18 cellular contexts compared by ENCODE assay signal in genomic region chr1:58870298-58870676, GRCh38.
DNase-seq lines count a peak whose midpoint lies in the region; ATAC-seq lines count a peak whose summit lies in the region.
"Had no signal": no experiment of that assay in that cellular context is flagged by ENCODE, and none has a peak within 500 bp of the region (broad histone marks: within the 10 kb centered on the region; RNA-seq: fewer than 3 reads in every experiment).

No MANE protein-coding gene starts in this region.

- H3K36me3 Mint-ChIP-seq in activated T-cell treated with anti-CD3 and anti-CD28 coated beads, Interleukin-2, amount 50 U/mL, for 4 hours (ENCODE audit: insufficient read depth), result peaks cover 2% of the 10 kb centered on the region

- H3K36me3 ChIP-seq in SJCRH30 (no peaks in the 10 kb centered on the region), mucosa of rectum (ENCODE audit: control insufficient read depth in 2 of 2, insufficient read depth in 2 of 2, low read length in 2 of 2) (no peaks in the 10 kb centered on the region)
- H3K36me3 ChIP-seq: adrenal gland, tibial artery had no signal

- no peaks in the 10 kb centered on the region for H3K4me1 Mint-ChIP-seq in activated T-cell treated with anti-CD3 and anti-CD28 coated beads, Interleukin-2, amount 50 U/mL, for 4 hours (ENCODE audit: low read depth)
- H3K4me1 Mint-ChIP-seq: CD14-positive monocyte had no signal

- H3K4me1 ChIP-seq in SJCRH30 (peaks cover 46% of the 10 kb centered on the region), mucosa of rectum (ENCODE audit: control insufficient read depth in 2 of 2, insufficient read depth in 2 of 2, low read length in 2 of 2) (peaks cover 8 to 22% of the 10 kb centered on the region in 2 donors)

- H3K27me3 ChIP-seq in SJCRH30 (no peaks in the 10 kb centered on the region), mucosa of rectum (ENCODE audit: control insufficient read depth in 2 of 2, insufficient read depth in 2 of 2, low read length in 2 of 2) (no peaks in the 10 kb centered on the region)
- H3K27me3 ChIP-seq: adrenal gland, tibial artery had no signal

- peak; percentile 55 for ATAC-seq in GM18868 (IDR thresholded peaks at IDR 0.05; ENCODE audit: unreplicated experiment)
- no peak for ATAC-seq in activated T-cell treated with anti-CD3 and anti-CD28 coated beads, Interleukin-2, amount 50 U/mL, for 4 hours
- ATAC-seq in HG03159 (IDR thresholded peaks at IDR 0.05; ENCODE audit: unreplicated experiment), result no peak
- no peak for ATAC-seq in HG03571 (IDR thresholded peaks at IDR 0.05; ENCODE audit: unreplicated experiment)

- no peak overlapping the region for H3K9ac ChIP-seq in mucosa of rectum (ENCODE audit: low read depth in 1 of 2, low read length in 2 of 2)

- H3K4me3 Mint-ChIP-seq in activated T-cell treated with anti-CD3 and anti-CD28 coated beads, Interleukin-2, amount 50 U/mL, for 4 hours, result no peak overlapping the region
- H3K4me3 Mint-ChIP-seq: CD14-positive monocyte, naive B cell had no signal

- H3K9me3 ChIP-seq in SJCRH30 (replicated peaks) (no peaks in the 10 kb centered on the region), mucosa of rectum (ENCODE audit: control insufficient read depth in 2 of 2, low read length in 2 of 2) (no peaks in the 10 kb centered on the region)
- H3K9me3 ChIP-seq: adrenal gland, tibial artery had no signal

- peaks cover 2% of the 10 kb centered on the region for H3K27me3 Mint-ChIP-seq in activated T-cell treated with anti-CD3 and anti-CD28 coated beads, Interleukin-2, amount 50 U/mL, for 4 hours (ENCODE audit: low read depth)
- H3K27me3 Mint-ChIP-seq: naive B cell had no signal

- H3K9me3 Mint-ChIP-seq in activated T-cell treated with anti-CD3 and anti-CD28 coated beads, Interleukin-2, amount 50 U/mL, for 4 hours, result no peaks in the 10 kb centered on the region
- H3K9me3 Mint-ChIP-seq: naive B cell had no signal

- H3K27ac ChIP-seq in SJCRH30 (no peak overlapping the region), mucosa of rectum (ENCODE audit: low read depth in 2 of 2, low read length in 2 of 2) (peak overlapping the region; percentile 44 to 77)
- H3K27ac ChIP-seq: adrenal gland, skin epidermis, tibial artery had no signal

- H3K4me3 ChIP-seq in SJCRH30 (no peak overlapping the region), mucosa of rectum (ENCODE audit: low read length in 2 of 2) (no peak overlapping the region)
- H3K4me3 ChIP-seq: adrenal gland, skin epidermis, tibial artery had no signal

- peak; percentile 99 for DNase-seq in NCI-H2029 treated with DMSO at 0.1 percent for 48 hours (lab: John Stamatoyannopoulos, UW)
- DNase-seq in SJCRH30, result peak; percentile 42 to 63
- DNase-seq in NCI-H187 treated with DMSO at 0.1 percent for 48 hours (lab: John Stamatoyannopoulos, UW), result no peak
- DNase-seq in activated T-cell treated with anti-CD3 and anti-CD28 coated beads, Interleukin-2, amount 50 U/mL, for 4 hours, result no peak
- DNase-seq: activated CD8-positive, alpha-beta memory T cell treated with anti-CD3 and anti-CD28 coated beads, Interleukin-2, amount 50 U/mL, for 4 hours; adrenal gland; foreskin melanocyte; islet precursor cell; naive B cell; NCI-H1436 treated with DMSO at 0.1 percent for 48 hours; SIG-M5; tibial artery had no signal

Comparison
In these comparisons a context has a peak if more than half of its experiments do, and no peak if none do; other contexts are left out.
1. DNase-seq: peak in NCI-H2029 treated with DMSO at 0.1 percent for 48 hours (single experiment) and SJCRH30 (2 of 2); none in NCI-H187 treated with DMSO at 0.1 percent for 48 hours (single experiment) and activated T-cell treated with anti-CD3 and anti-CD28 coated beads, Interleukin-2, amount 50 U/mL, for 4 hours (single experiment).